9 cellular contexts compared by ENCODE assay signal in genomic region chr5:133930061-133930823, GRCh38. TPM values are rescaled to one million over a fixed set of nuclear protein-coding genes. Genes with fewer than 3 reads are reported as not detected.
DNase-seq lines count a peak whose midpoint lies in the region; ATAC-seq, FAIRE-seq and TF ChIP-seq lines count a peak whose summit lies in the region.
"Had no signal": no experiment of that assay in that cellular context is flagged by ENCODE, and none has a peak within 500 bp of the region (broad histone marks: within the 10 kb centered on the region; RNA-seq: fewer than 3 reads in every experiment).

No MANE protein-coding gene starts in this region.

- ATAC-seq in GM21576 (IDR thresholded peaks at IDR 0.05; ENCODE audit: unreplicated experiment) (peak; percentile 37), K562 (peak; percentile 48), GM18520 (IDR thresholded peaks at IDR 0.05; ENCODE audit: unreplicated experiment) (no peak)

- H3K36me3 ChIP-seq in K562 (ENCODE audit: control insufficient read depth, insufficient read depth, low read length): no peaks in the 10 kb centered on the region

- no peak for TF ChIP-seq EP300 in K562 (IDR thresholded peaks at IDR 0.05; ENCODE audit: low read length)

- H3K27ac ChIP-seq in K562 (ENCODE audit: extremely low read depth, low read depth, low read length): peak overlapping the region; percentile 67

- CTCF ChIA-PET in K562 (lab: Yijun Ruan, JAX; ENCODE audit: low intra/inter-chr PET ratio): no interaction called here

- no peaks in the 10 kb centered on the region for H3K27me3 ChIP-seq in K562 (ENCODE audit: control insufficient read depth in 2 of 2, insufficient read depth in 2 of 2, low read length in 2 of 2)

- no peaks in the 10 kb centered on the region for H3K9me3 ChIP-seq in K562 (replicated peaks; ENCODE audit: control insufficient read depth, insufficient read depth, low read depth, low read length)

- TF ChIP-seq CTCF in K562 (IDR thresholded peaks at IDR 0.05 in 2 of 3, conservative IDR thresholded peaks at IDR 0.05 in 1 of 3; ENCODE audit: insufficient read depth in 2 of 3, low read depth in 1 of 3, low read length in 3 of 3) (no peak), HFFc6 (IDR thresholded peaks at IDR 0.05) (no peak)

- H3K4me3 Mint-ChIP-seq in HFFc6: no peak overlapping the region

- peaks cover 6% of the 10 kb centered on the region for H3K9me1 ChIP-seq in K562 (ENCODE audit: control insufficient read depth, insufficient read depth, low read length)

- H3K9me3 Mint-ChIP-seq in HFFc6: no peaks in the 10 kb centered on the region

- POLR2A ChIA-PET in K562 (lab: Yijun Ruan, JAX): interaction anchor here (0.6 to 1.3 kb wide), 9 partner anchors 8 to 87 kb away, joined by 3 to 6 read pairs (median 3); no protein-coding TSS in a partner anchor

- H3K4me3 ChIP-seq in K562: no peak overlapping the region

- peak overlapping the region; percentile 99 for H2AFZ ChIP-seq in K562 (ENCODE audit: low read depth, low read length)

- no peak overlapping the region for H3K27ac Mint-ChIP-seq in HFFc6

- intact Hi-C loops in K562 (cut with micrococcal nuclease): no loop called here

- no peaks in the 10 kb centered on the region for H3K79me2 ChIP-seq in K562 (ENCODE audit: control insufficient read depth, insufficient read depth, low read length)

- TF ChIP-seq POLR2A in K562 (conservative IDR thresholded peaks at IDR 0.05): peak; percentile 49

- peaks cover 15% of the 10 kb centered on the region for H3K27me3 Mint-ChIP-seq in HFFc6 (ENCODE audit: insufficient read depth)

- no peaks in the 10 kb centered on the region for H4K20me1 ChIP-seq in K562 (replicated peaks; ENCODE audit: control insufficient read depth, insufficient read depth, low read length)

- in situ Hi-C loops in K562 (cut with MboI): no loop called here

- H3K9ac ChIP-seq in K562 (ENCODE audit: insufficient read depth in 1 of 2, low read depth in 2 of 2, low read length in 2 of 2): peak overlapping the region; percentile 61 to 66; a peak in 3 of 4 replicates

- 20% methylated on average over 15 of the region's 16 CpGs for WGBS in K562 (ENCODE audit: insufficient coverage, low coverage, missing lambda C conversion rate)

- BruUV-seq in K562 (replicated peaks; lab: Mats Ljungman, UMichigan): no TSS peak

- peaks cover 16% of the 10 kb centered on the region for H3K4me1 Mint-ChIP-seq in HFFc6 (ENCODE audit: low read depth)

- peak; percentile 85 for FAIRE-seq in K562 (lab: Jason Lieb, UNC)

- H3K36me3 Mint-ChIP-seq in HFFc6 (ENCODE audit: low read depth): no peaks in the 10 kb centered on the region

- 0 out of 4 replicates have a peak, but pooled peaks of 1 of the 2 experiments have one; percentile 4 for TF ChIP-seq RAD21 in K562 (CRISPR knock-in tag; conservative IDR thresholded peaks at IDR 0.05 in 1 of 2, IDR thresholded peaks at IDR 0.05 in 1 of 2)

- peaks cover 56 to 59% of the 10 kb centered on the region in 2 experiments for H3K4me1 ChIP-seq in K562 (replicated peaks in 1 of 2; ENCODE audit: control insufficient read depth in 2 of 2, insufficient read depth in 2 of 2, low read length in 2 of 2)

- peak; percentile 38 for DNase-seq in Ammon's horn (ENCODE audit: low spot score)
- DNase-seq in UCSD-AML1 (lab: John Stamatoyannopoulos, UW; ENCODE audit: unreplicated experiment): peak; percentile 66
- peak; percentile 34 to 78 (median 48) for DNase-seq in K562 (ENCODE audit: extremely low read depth in 1 of 4, low spot score in 3 of 4)
- DNase-seq in stimulated activated CD4-positive, alpha-beta T cell treated with anti-CD3 and anti-CD28 coated beads, Interleukin-1b, Interleukin-23, amount 100 ng/mL, for 48 hours: peak; percentile 78
- no peak for DNase-seq in SK-N-DZ (ENCODE audit: low spot score)
- DNase-seq in HFFc6: no peak
- DNase-seq: DND-41 had no signal

- H3K4me2 ChIP-seq in K562 (ENCODE audit: insufficient read depth, low read length): peak overlapping the region; percentile 78

TF ChIP-seq in K562, 482 proteins besides CTCF, POLR2A, EP300 and RAD21 (continues in another document):
- TF ChIP-seq BCOR (IDR thresholded peaks at IDR 0.05) (0 out of 2 replicates have a peak, but pooled peaks have one; percentile 16), POLR3G (IDR thresholded peaks at IDR 0.05; ENCODE audit: extremely low read depth, insufficient read length, insufficient replicate concordance) (no peak), ZFP1 (CRISPR knock-in tag; IDR thresholded peaks at IDR 0.05) (no peak), RBFOX2 (IDR thresholded peaks at IDR 0.05; ENCODE audit: low read depth, low read length) (peak; percentile 45; the same call in 1 of the 2 replicates), NCOA2 (IDR thresholded peaks at IDR 0.05; ENCODE audit: partially characterized antibody in 2 of 2) (no peak), HES1 (IDR thresholded peaks at IDR 0.05; ENCODE audit: low read depth) (peak; percentile 48; the same call in 1 of the 2 replicates)

RNA-seq across cellular contexts. Expression of gene C5orf15, which starts 38.2 kb away (rescaled TPM):
- total RNA-seq in K562 (2011; cell fraction: chromatin; rRNA removed; ENCODE audit: low replicate concordance): 43.2 and 55.8 TPM in 2 replicates
- total RNA-seq in K562 (2011; cell fraction: nucleolus; rRNA removed): 42.0 and 45.9 TPM in 2 replicates
- 49.2 and 65.0 TPM in 2 replicates for total RNA-seq in K562 (2011; cell fraction: nucleoplasm; rRNA removed)
- total RNA-seq in K562 (2014; rRNA removed) (23.3 and 28.2 TPM in 2 replicates), K562 (2014; rRNA removed; fragmentation: Illumina TruSeq; extraction: Trizol) (44.0 and 45.6 TPM in 2 replicates), K562 (2015; rRNA removed; fragmentation: Illumina TruSeq; extraction: Trizol) (35.5 and 36.3 TPM in 2 replicates), K562 (2021) (22.7 and 24.0 TPM in 2 replicates)
- polyA plus RNA-seq in K562 (2011; rRNA removed) (50.7 and 52.0 TPM in 2 replicates), K562 (2014; fragmentation: Illumina TruSeq; extraction: Trizol) (46.4 and 49.8 TPM in 2 replicates), K562 (2014; fragmentation: Nextera tagmentation; extraction: Ambion mirVana) (10 to 100 TPM; 30.0 to 32.5 TPM), K562 (2014; rRNA removed) (35.7 and 40.2 TPM in 2 replicates)
- 25.2 and 36.2 TPM in 2 replicates for polyA plus RNA-seq in K562 (2011; cell fraction: cytosol; rRNA removed)
- polyA plus RNA-seq in K562 (2011; cell fraction: nucleus; rRNA removed): 20.3 and 25.9 TPM in 2 replicates
- polyA plus RNA-seq in K562 (2012): 23.1 and 36.4 TPM in 2 replicates
- polyA minus RNA-seq in K562 (2011; rRNA and poly(A)+ RNA removed): 44.5 and 49.8 TPM in 2 replicates
- polyA minus RNA-seq in K562 (2011; cell fraction: cytosol; rRNA and poly(A)+ RNA removed): 23.3 and 43.8 TPM in 2 replicates
- polyA minus RNA-seq in K562 (2011; cell fraction: nucleus; rRNA and poly(A)+ RNA removed): 9.3 and 15.6 TPM in 2 replicates
- 71.5 and 78.8 TPM in 2 replicates for polyA plus RNA-seq in SK-N-DZ (2014; cell fraction: cytosol; rRNA removed)
- 29.8 and 42.3 TPM in 2 replicates for polyA plus RNA-seq in SK-N-DZ (2014; cell fraction: nucleus; rRNA removed)
- total RNA-seq in HFFc6 (2021; fragmentation: NEBNext Ultra II Directional; extraction: Animal tissue kit (Norgen Biotek cat#: 25700)): 10 to 100 TPM; 46.2 to 63.5 (median 57.2) TPM

Comparison
In these comparisons a context has a peak if more than half of its experiments do, and no peak if none do; other contexts are left out.
1. DNase-seq: peak in Ammon's horn (single experiment), UCSD-AML1 (single experiment), K562 (4 of 4) and stimulated activated CD4-positive, alpha-beta T cell treated with anti-CD3 and anti-CD28 coated beads, Interleukin-1b, Interleukin-23, amount 100 ng/mL, for 48 hours (single experiment); none in SK-N-DZ (single experiment) and HFFc6 (single experiment).